8 cellular contexts compared by ENCODE assay signal in genomic region chr3:156151824-156152428, GRCh38. TPM values are rescaled to one million over a fixed set of nuclear protein-coding genes. Genes with fewer than 3 reads are reported as not detected.
DNase-seq lines count a peak whose midpoint lies in the region; ATAC-seq and TF ChIP-seq lines count a peak whose summit lies in the region.

No MANE protein-coding gene starts in this region.

- H3K4me3 ChIP-seq in CD8-positive, alpha-beta T cell (ENCODE audit: low read depth, low read length), result no peak overlapping the region
- H3K4me3 ChIP-seq in MM.1S (ENCODE audit: low read length) (no peak overlapping the region), SJSA1 (no peak overlapping the region), left ventricle myocardium inferior (no peak overlapping the region)

- H3K9me3 ChIP-seq in CD8-positive, alpha-beta T cell (ENCODE audit: low read length), result no peaks in the 10 kb centered on the region
- H3K9me3 ChIP-seq in MM.1S (replicated peaks; ENCODE audit: insufficient read depth, low read length) (no peaks in the 10 kb centered on the region), SJSA1 (replicated peaks) (no peaks in the 10 kb centered on the region), left ventricle myocardium inferior (replicated peaks) (no peaks in the 10 kb centered on the region)

- peak; percentile 73 for TF ChIP-seq CTCF in CD8-positive, alpha-beta T cell (IDR thresholded peaks at IDR 0.05)
- TF ChIP-seq CTCF in MM.1S (IDR thresholded peaks at IDR 0.05; ENCODE audit: low read length), result peak; percentile 97
- peak; percentile 79 for TF ChIP-seq CTCF in left ventricle myocardium inferior (IDR thresholded peaks at IDR 0.05; ENCODE audit: borderline replicate concordance)

- DNase-seq in CD8-positive, alpha-beta T cell, result peak in 6 of 7 experiments; percentile 25 to 66 (median 50)
- peak; percentile 76 for DNase-seq in MM.1S
- DNase-seq in SJSA1 (ENCODE audit: low read depth in 1 of 2, low spot score in 2 of 2), result peak; percentile 53 to 71
- DNase-seq in activated naive CD8-positive, alpha-beta T cell treated with anti-CD3 and anti-CD28 coated beads for 36 hours, result peak; percentile 36
- peak; percentile 64 for DNase-seq in left ventricle myocardium inferior
- peak; percentile 79 for DNase-seq in retina

- no peak overlapping the region for H3K27ac ChIP-seq in CD8-positive, alpha-beta T cell (ENCODE audit: low read depth, low read length)
- H3K27ac ChIP-seq in MM.1S (ENCODE audit: low read length) (no peak overlapping the region), SJSA1 (peak overlapping the region; percentile 53; the same call in 1 of the 2 replicates), left ventricle myocardium inferior (replicated peaks) (peak overlapping the region; percentile 71)

- no peak overlapping the region for H3K27ac Mint-ChIP-seq in CD8-positive, alpha-beta T cell
- no peak overlapping the region for H3K27ac Mint-ChIP-seq in activated naive CD8-positive, alpha-beta T cell treated with anti-CD3 and anti-CD28 coated beads for 36 hours

- H3K79me2 ChIP-seq in MM.1S (ENCODE audit: low read length), result no peaks in the 10 kb centered on the region

- no peaks in the 10 kb centered on the region for H3K36me3 Mint-ChIP-seq in CD8-positive, alpha-beta T cell
- H3K36me3 Mint-ChIP-seq in activated naive CD8-positive, alpha-beta T cell treated with anti-CD3 and anti-CD28 coated beads for 36 hours, result peaks cover 3% of the 10 kb centered on the region

- H4K20me1 ChIP-seq in MM.1S (ENCODE audit: insufficient read depth, low read length), result no peaks in the 10 kb centered on the region

- peak; percentile 56 for ATAC-seq in CD8-positive, alpha-beta T cell
- ATAC-seq in GM21390 (IDR thresholded peaks at IDR 0.05; ENCODE audit: unreplicated experiment) (peak; percentile 50), GM21447 (IDR thresholded peaks at IDR 0.05; ENCODE audit: unreplicated experiment) (no peak)

- no peaks in the 10 kb centered on the region for H3K27me3 ChIP-seq in CD8-positive, alpha-beta T cell (ENCODE audit: insufficient read depth, low read length)
- H3K27me3 ChIP-seq in MM.1S (replicated peaks; ENCODE audit: insufficient read depth, low read length) (no peaks in the 10 kb centered on the region), SJSA1 (replicated peaks) (no peaks in the 10 kb centered on the region), left ventricle myocardium inferior (ENCODE audit: low read depth) (no peaks in the 10 kb centered on the region)

- CTCF ChIA-PET in CD8-positive, alpha-beta T cell (lab: Charles Lee), result interaction anchor here (0.7 to 7.2 kb wide), 16 partner anchors 9 to 985 kb away, joined by 3 to 125 read pairs (median 5); no protein-coding TSS in a partner anchor

- H3K9me2 ChIP-seq in MM.1S (replicated peaks; ENCODE audit: insufficient read depth, low read length), result no peaks in the 10 kb centered on the region

- H3K36me3 ChIP-seq in CD8-positive, alpha-beta T cell (ENCODE audit: insufficient read depth, low read length), result no peaks in the 10 kb centered on the region
- H3K36me3 ChIP-seq in MM.1S (replicated peaks; ENCODE audit: insufficient read depth, low read length) (no peaks in the 10 kb centered on the region), SJSA1 (no peaks in the 10 kb centered on the region), left ventricle myocardium inferior (no peaks in the 10 kb centered on the region)

- H3K9me3 Mint-ChIP-seq in CD8-positive, alpha-beta T cell, result peaks cover 3% of the 10 kb centered on the region
- peaks cover 4% of the 10 kb centered on the region for H3K9me3 Mint-ChIP-seq in activated naive CD8-positive, alpha-beta T cell treated with anti-CD3 and anti-CD28 coated beads for 36 hours

- POLR2A ChIA-PET in CD8-positive, alpha-beta T cell (lab: Charles Lee), result interaction anchor here (1.0 kb wide), 1 partner anchor 522 kb away, joined by 3 read pairs; no protein-coding TSS in a partner anchor

- peaks cover 3% of the 10 kb centered on the region for H3K4me1 Mint-ChIP-seq in CD8-positive, alpha-beta T cell (ENCODE audit: low read depth)
- peaks cover 3% of the 10 kb centered on the region for H3K4me1 Mint-ChIP-seq in activated naive CD8-positive, alpha-beta T cell treated with anti-CD3 and anti-CD28 coated beads for 36 hours

- no peaks in the 10 kb centered on the region for H3K4me1 ChIP-seq in CD8-positive, alpha-beta T cell (ENCODE audit: insufficient read depth, low read length)
- no peaks in the 10 kb centered on the region for H3K4me1 ChIP-seq in MM.1S (ENCODE audit: low read length)
- H3K4me1 ChIP-seq in SJSA1 (replicated peaks), result peaks cover 26% of the 10 kb centered on the region
- H3K4me1 ChIP-seq in left ventricle myocardium inferior, result peaks cover 44% of the 10 kb centered on the region

- peak overlapping the region; percentile 16; the same call in 1 of the 2 replicates for H3K4me2 ChIP-seq in MM.1S (ENCODE audit: low read depth, low read length)

- no peaks in the 10 kb centered on the region for H3F3A ChIP-seq in MM.1S (ENCODE audit: insufficient read depth, low read length)

- H3K9ac ChIP-seq in MM.1S (ENCODE audit: low read length), result no peak overlapping the region

- peaks cover 5% of the 10 kb centered on the region for H3K27me3 Mint-ChIP-seq in CD8-positive, alpha-beta T cell (ENCODE audit: low read depth)
- no peaks in the 10 kb centered on the region for H3K27me3 Mint-ChIP-seq in activated naive CD8-positive, alpha-beta T cell treated with anti-CD3 and anti-CD28 coated beads for 36 hours

- H3K4me3 Mint-ChIP-seq in CD8-positive, alpha-beta T cell, result no peak overlapping the region
- no peak overlapping the region for H3K4me3 Mint-ChIP-seq in activated naive CD8-positive, alpha-beta T cell treated with anti-CD3 and anti-CD28 coated beads for 36 hours

- H2AFZ ChIP-seq in MM.1S (ENCODE audit: low read length), result peak overlapping the region; percentile 46

- intact Hi-C loops in CD8-positive, alpha-beta T cell (cut with DNase I, micrococcal nuclease), result loop anchor here (2.0 to 10.0 kb wide), 8 partner anchors 230 to 1420 kb away; partner anchors contain the start of gene TIPARP (in 1 of the 2)
- intact Hi-C loops in left ventricle myocardium inferior (cut with micrococcal nuclease), result loop anchor here (5.0 kb wide), 1 partner anchor 355 kb away; no protein-coding TSS in a partner anchor

RNA-seq across cellular contexts. Expression of gene KCNAB1, which starts 31.5 kb away (rescaled TPM):
- not detected for total RNA-seq in CD8-positive, alpha-beta T cell
- 1.6 TPM in 1 of 2 replicates, not detected in the other for total RNA-seq in SJSA1 (2014; rRNA removed; shearing (Covaris generic))
- total RNA-seq in activated naive CD8-positive, alpha-beta T cell treated with anti-CD3 and anti-CD28 coated beads for 36 hours, result not detected
- 2.4 TPM for total RNA-seq in left ventricle myocardium inferior

Comparison
In these comparisons a context has a peak if more than half of its experiments do, and no peak if none do; other contexts are left out.
1. H3K27ac ChIP-seq: peak in SJSA1 (single experiment) and left ventricle myocardium inferior (single experiment); none in CD8-positive, alpha-beta T cell (single experiment) and MM.1S (single experiment).
2. Peak in every context shown above with its lines, with median percentiles within 50 percentile points of each other: DNase-seq and CTCF ChIP-seq.